Comparison of ENCODE assay signal across 16 cellular contexts in genomic region chr14:74964787-74965769, GRCh38. TPM values are rescaled to one million over a fixed set of nuclear protein-coding genes. Genes with fewer than 3 reads are reported as not detected.
DNase-seq lines count a peak whose midpoint lies in the region; ATAC-seq and TF ChIP-seq lines count a peak whose summit lies in the region.
"Had no signal": no experiment of that assay in that cellular context is flagged by ENCODE, and none has a peak within 500 bp of the region (broad histone marks: within the 10 kb centered on the region; RNA-seq: fewer than 3 reads in every experiment).

No MANE protein-coding gene starts in this region.

- no peak for TF ChIP-seq CTCF in fibroblast of the aortic adventitia (IDR thresholded peaks at IDR 0.05; ENCODE audit: insufficient read depth, low read length)

- ATAC-seq in HG02678 (IDR thresholded peaks at IDR 0.05; ENCODE audit: unreplicated experiment), result no peak

- no peak overlapping the region for H3K4me3 ChIP-seq in fibroblast of the aortic adventitia (ENCODE audit: low read depth, low read length)
- H3K4me3 ChIP-seq: right lobe of liver, vagina had no signal

- DNase-seq in A172 (ENCODE audit: low spot score) (peak; percentile 63), GM03348 (ENCODE audit: low spot score) (peak; percentile 45), RPMI7951 (ENCODE audit: low read depth) (peak; percentile 49), fibroblast of the aortic adventitia (ENCODE audit: low read depth) (peak; percentile 62), GM19238 (ENCODE audit: insufficient read length, low spot score) (no peak), NCI-H1105 (lab: John Stamatoyannopoulos, UW) (no peak), NCI-H1048 (lab: John Stamatoyannopoulos, UW) (no peak)
- DNase-seq: activated CD8-positive, alpha-beta memory T cell treated with anti-CD3 and anti-CD28 coated beads for 24 hours; Caco-2; H7; midbrain; NCI-H2081; NCI-H526 treated with DMSO at 0.1 percent for 48 hours; right lobe of liver had no signal

RNA-seq across cellular contexts. Expression of gene PGF, which starts 9.7 kb away (rescaled TPM):
- total RNA-seq in A172 (2014; rRNA removed; shearing (Covaris generic)), result 2.2 and 8.8 TPM in 2 replicates
- 0.36 and 0.98 TPM in 2 replicates for total RNA-seq in RPMI7951 (2014; rRNA removed; shearing (Covaris generic))
- 0.36 and 2.1 TPM in 2 replicates for total RNA-seq in fibroblast of the aortic adventitia (ENCODE audit: low replicate concordance)

RNA-seq across cellular contexts. Expression of gene EIF2B2, which starts 37.6 kb away (rescaled TPM):
- total RNA-seq in A172 (2014; rRNA removed; shearing (Covaris generic)), result 43.5 and 63.3 TPM in 2 replicates
- 50.3 and 58.6 TPM in 2 replicates for total RNA-seq in RPMI7951 (2014; rRNA removed; shearing (Covaris generic))
- total RNA-seq in fibroblast of the aortic adventitia (ENCODE audit: low replicate concordance), result 16.4 and 34.2 TPM in 2 replicates

RNA-seq across cellular contexts. Expression of gene RPS6KL1, which starts 42.0 kb away (rescaled TPM):
- not detected in 2 replicates for total RNA-seq in A172 (2014; rRNA removed; shearing (Covaris generic))
- 2.0 and 3.6 TPM in 2 replicates for total RNA-seq in RPMI7951 (2014; rRNA removed; shearing (Covaris generic))
- total RNA-seq in fibroblast of the aortic adventitia (ENCODE audit: low replicate concordance), result 0.09 and 1.6 TPM in 2 replicates

Comparison
In these comparisons a context has a peak if more than half of its experiments do, and no peak if none do; other contexts are left out.
1. DNase-seq: peak in A172 (single experiment), GM03348 (single experiment), RPMI7951 (single experiment) and fibroblast of the aortic adventitia (single experiment); none in GM19238 (single experiment), NCI-H1105 (single experiment) and NCI-H1048 (single experiment).